ENCODE assay signal across 17 cellular contexts in genomic region chr15:40397688-40398412, GRCh38. TPM values are rescaled to one million over a fixed set of nuclear protein-coding genes. Genes with fewer than 3 reads are reported as not detected.
A peak's percentile ranks its signal among the peaks of the same experiment; 100 is the strongest.
DNase-seq lines count a peak whose midpoint lies in the region; ATAC-seq and TF ChIP-seq lines count a peak whose summit lies in the region.
"Had no signal": no experiment of that assay in that cellular context is flagged by ENCODE, and none has a peak within 500 bp of the region (broad histone marks: within the 10 kb centered on the region; RNA-seq: fewer than 3 reads in every experiment).

No MANE protein-coding gene starts in this region.

- no peaks in the 10 kb centered on the region for H3K9me3 ChIP-seq in OCI-LY3 (ENCODE audit: insufficient read depth, low read length)
- no peaks in the 10 kb centered on the region for H3K9me3 ChIP-seq in lower lobe of right lung
- H3K9me3 ChIP-seq: esophagus muscularis mucosa, ovary, stomach had no signal

- H3K9ac ChIP-seq in OCI-LY3 (ENCODE audit: low read length): peak overlapping the region; percentile 42

- peaks cover 23% of the 10 kb centered on the region for H3K4me1 ChIP-seq in OCI-LY3 (ENCODE audit: low read length)
- peaks cover 6% of the 10 kb centered on the region for H3K4me1 ChIP-seq in lower lobe of right lung
- H3K4me1 ChIP-seq: esophagus muscularis mucosa had no signal

- ATAC-seq in left ventricle myocardium superior (peak; percentile 51), left cardiac atrium (no peak), lower lobe of right lung (peak in 1 of 2 donors; percentile 12), HG03432 (IDR thresholded peaks at IDR 0.05; ENCODE audit: unreplicated experiment) (no peak), HG02798 (IDR thresholded peaks at IDR 0.05; ENCODE audit: poor library complexity, unreplicated experiment) (no peak), HG03378 (IDR thresholded peaks at IDR 0.05; ENCODE audit: unreplicated experiment) (no peak)

- H3K4me3 ChIP-seq in OCI-LY3 (ENCODE audit: low read length) (peak overlapping the region; percentile 61), lower lobe of right lung (no peak overlapping the region)
- H3K4me3 ChIP-seq: esophagus muscularis mucosa, ovary, stomach had no signal

- no peak overlapping the region for H2AFZ ChIP-seq in OCI-LY3 (ENCODE audit: low read depth, low read length)

- DNase-seq in left ventricle myocardium superior (no peak), left cardiac atrium (no peak), lower lobe of right lung (no peak), NCI-H345 treated with DMSO at 0.1 percent for 48 hours (lab: John Stamatoyannopoulos, UW; ENCODE audit: unreplicated experiment) (no peak)
- DNase-seq: HFFc6, islet precursor cell, NCI-H146, NCI-H345, ovary, small intestine, stomach had no signal

- H4K20me1 ChIP-seq in OCI-LY3 (ENCODE audit: insufficient read depth, low read length): no peaks in the 10 kb centered on the region

- H3K79me2 ChIP-seq in OCI-LY3 (ENCODE audit: low read length): no peaks in the 10 kb centered on the region

- peaks cover 24% of the 10 kb centered on the region for H3K36me3 ChIP-seq in OCI-LY3 (replicated peaks; ENCODE audit: low read depth, low read length)
- H3K36me3 ChIP-seq in lower lobe of right lung: peaks cover 10% of the 10 kb centered on the region
- H3K36me3 ChIP-seq: ovary had no signal

- peak overlapping the region; percentile 71 for H3K4me2 ChIP-seq in OCI-LY3 (ENCODE audit: low read length)

- intact Hi-C loops in left ventricle myocardium superior (cut with micrococcal nuclease): no loop called here
- intact Hi-C loops in left cardiac atrium (cut with DNase I): no loop called here
- intact Hi-C loops in lower lobe of right lung (cut with DNase I): no loop called here

- H3K27ac ChIP-seq in OCI-LY3 (ENCODE audit: low read length) (peak overlapping the region; percentile 79), lower lobe of right lung (peak overlapping the region; percentile 1)
- H3K27ac ChIP-seq: esophagus muscularis mucosa, ovary, stomach had no signal

- no peak for TF ChIP-seq CTCF in OCI-LY3 (IDR thresholded peaks at IDR 0.05; ENCODE audit: low read depth, low read length)
- TF ChIP-seq CTCF in lower lobe of right lung (IDR thresholded peaks at IDR 0.05): no peak

- H3K27me3 ChIP-seq in OCI-LY3 (ENCODE audit: low read depth, low read length) (no peaks in the 10 kb centered on the region), lower lobe of right lung (ENCODE audit: low read depth) (no peaks in the 10 kb centered on the region)
- H3K27me3 ChIP-seq: esophagus muscularis mucosa, ovary, stomach had no signal

RNA-seq across cellular contexts. Expression of gene IVD, which starts 7.7 kb away (rescaled TPM):
- 97.2 TPM for total RNA-seq in left ventricle myocardium superior
- total RNA-seq in left cardiac atrium: 10 to 100 TPM; 58.4 to 63.4 TPM
- 93.5 TPM for total RNA-seq in lower lobe of right lung

RNA-seq across cellular contexts. Expression of gene KNSTRN, which starts 15.3 kb away (rescaled TPM):
- total RNA-seq in left ventricle myocardium superior (10.1 TPM), left cardiac atrium (1 to 10 TPM; 7.2 to 8.0 TPM), lower lobe of right lung (20.1 TPM)

RNA-seq across cellular contexts. Expression of gene DISP2, which starts 39.8 kb away (rescaled TPM):
- total RNA-seq in left ventricle myocardium superior: 5.2 TPM
- 1 to 10 TPM in 1 of 2 donors, under 1 TPM in 1; 0.31 to 6.5 TPM for total RNA-seq in left cardiac atrium
- 4.3 TPM for total RNA-seq in lower lobe of right lung

RNA-seq across cellular contexts. Expression of gene BAHD1, which starts 42.9 kb away (rescaled TPM):
- total RNA-seq in left ventricle myocardium superior: 18.1 TPM
- total RNA-seq in left cardiac atrium: 10 to 100 TPM; 14.5 to 14.8 TPM
- total RNA-seq in lower lobe of right lung: 23.9 TPM

RNA-seq across cellular contexts. Expression of gene PHGR1, which starts 47.0 kb away (rescaled TPM):
- total RNA-seq in left ventricle myocardium superior: not detected
- not detected for total RNA-seq in left cardiac atrium
- total RNA-seq in lower lobe of right lung: not detected
- total RNA-seq: dermis microvascular lymphatic vessel endothelial cell, HFFc6 had no signal
